ENCODE assay signal across 22 cellular contexts in the genomic region with DNA sequence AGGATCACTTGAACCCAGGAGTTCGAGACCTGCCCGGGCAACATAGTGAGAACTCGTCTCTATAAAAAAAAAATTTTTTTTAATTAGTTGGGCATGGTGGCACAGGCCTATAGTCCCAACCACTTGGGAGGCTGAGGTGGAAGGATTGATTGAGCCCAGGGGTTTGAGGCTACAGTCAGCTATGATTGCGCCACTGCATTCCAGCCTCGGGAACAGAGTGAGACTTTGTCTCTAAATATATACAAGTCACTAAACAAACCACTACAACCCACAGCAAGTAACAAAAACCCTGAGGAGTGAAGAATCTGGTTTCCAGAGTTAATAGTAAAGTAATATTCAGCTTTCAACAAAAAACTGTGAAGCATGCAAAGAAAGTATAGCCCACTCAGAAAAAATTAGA.
"Had no signal": no experiment of that assay in that cellular context is flagged by ENCODE, and none has a peak within 500 bp of the region (broad histone marks: within the 10 kb centered on the region; RNA-seq: fewer than 3 reads in every experiment).

No MANE protein-coding gene starts in this region.

- H3K4me1 Mint-ChIP-seq: activated CD4-positive, alpha-beta T cell treated with anti-CD3 and anti-CD28 coated beads, Interleukin-2, amount 10 ng/mL, durations not matched to agents 24 days and 14 days; activated naive CD4-positive, alpha-beta T cell treated with anti-CD3 and anti-CD28 coated beads, Interleukin-2, amount 50 U/mL, for 24 hours; naive thymus-derived CD8-positive, alpha-beta T cell; stimulated activated effector memory CD8-positive, alpha-beta T cell treated with anti-CD3 and anti-CD28 coated beads, Interleukin-12 subunit alpha, Interleukin-12 subunit beta, amount 100 ng/mL, for 72 hours had no signal

- H3K4me3 Mint-ChIP-seq: activated B cell treated with CpG ODN at 0.5 μM for 24 hours; activated CD4-positive, alpha-beta T cell treated with anti-CD3 and anti-CD28 coated beads, Interleukin-2, amount 10 ng/mL, durations not matched to agents 24 days and 14 days; activated CD8-positive, alpha-beta T cell treated with anti-CD3 and anti-CD28 coated beads, Interleukin-2, amount 10 ng/mL, durations not matched to agents 7 days and 5 days; activated naive CD4-positive, alpha-beta T cell treated with anti-CD3 and anti-CD28 coated beads, Interleukin-2, amount 50 U/mL, for 24 hours; naive thymus-derived CD8-positive, alpha-beta T cell; stimulated activated effector memory CD8-positive, alpha-beta T cell treated with anti-CD3 and anti-CD28 coated beads, Interleukin-12 subunit alpha, Interleukin-12 subunit beta, amount 100 ng/mL, for 72 hours had no signal

- H3K27me3 Mint-ChIP-seq: activated B cell treated with CpG ODN at 0.5 μM for 24 hours; activated naive CD4-positive, alpha-beta T cell treated with anti-CD3 and anti-CD28 coated beads, Interleukin-2, amount 50 U/mL, for 24 hours had no signal

- H3K9me3 Mint-ChIP-seq: activated CD4-positive, alpha-beta T cell treated with anti-CD3 and anti-CD28 coated beads, Interleukin-2, amount 10 ng/mL, durations not matched to agents 24 days and 14 days had no signal

- H3K27me3 ChIP-seq: body of pancreas, esophagus muscularis mucosa, gastroesophageal sphincter, heart right ventricle, left lung, pancreas, upper lobe of right lung had no signal

- H3K27ac Mint-ChIP-seq: activated B cell treated with CpG ODN at 0.5 μM for 24 hours; activated CD4-positive, alpha-beta T cell treated with anti-CD3 and anti-CD28 coated beads, Interleukin-2, amount 10 ng/mL, durations not matched to agents 24 days and 14 days; activated CD8-positive, alpha-beta T cell treated with anti-CD3 and anti-CD28 coated beads, Interleukin-2, amount 10 ng/mL, durations not matched to agents 7 days and 5 days; activated naive CD4-positive, alpha-beta T cell treated with anti-CD3 and anti-CD28 coated beads, Interleukin-2, amount 50 U/mL, for 24 hours; naive thymus-derived CD8-positive, alpha-beta T cell; stimulated activated effector memory CD8-positive, alpha-beta T cell treated with anti-CD3 and anti-CD28 coated beads, Interleukin-12 subunit alpha, Interleukin-12 subunit beta, amount 100 ng/mL, for 72 hours had no signal

- H3K9me3 ChIP-seq: body of pancreas, pancreas, thoracic aorta, upper lobe of right lung had no signal

- H3K4me3 ChIP-seq: body of pancreas, esophagus muscularis mucosa, gastroesophageal sphincter, heart right ventricle, left lung, pancreas, thoracic aorta, upper lobe of right lung had no signal

- H3K27ac ChIP-seq: body of pancreas, esophagus muscularis mucosa, gastroesophageal sphincter, heart right ventricle, left lung, pancreas, thoracic aorta, upper lobe of right lung had no signal

- DNase-seq: activated B cell treated with CpG ODN at 0.5 μM for 24 hours; activated CD8-positive, alpha-beta memory T cell treated with anti-CD3 and anti-CD28 coated beads, Interleukin-2, amount 50 U/mL, for 4 hours; activated CD8-positive, alpha-beta T cell treated with anti-CD3 and anti-CD28 coated beads, Interleukin-2, amount 10 ng/mL, durations not matched to agents 7 days and 5 days; activated effector memory CD4-positive, alpha-beta T cell treated with anti-CD3 and anti-CD28 coated beads, Interleukin-2, amount 50 U/mL, for 16 hours; activated T-cell treated with anti-CD3 and anti-CD28 coated beads, Interleukin-2, amount 50 U/mL, for 48 hours; amygdala; body of pancreas; central memory CD4-positive, alpha-beta T cell; cortex of kidney; effector CD4-positive, alpha-beta T cell; heart right ventricle; left lung; naive thymus-derived CD8-positive, alpha-beta T cell; pancreas; stimulated activated CD4-positive, alpha-beta T cell treated with anti-CD3 and anti-CD28 coated beads, Interleukin-12 subunit alpha, Interleukin-12 subunit beta, amount 100 ng/mL, for 4 hours; upper lobe of right lung had no signal

- H3K4me1 ChIP-seq: body of pancreas, esophagus muscularis mucosa, gastroesophageal sphincter, heart right ventricle, left lung, pancreas, upper lobe of right lung had no signal

- H3K36me3 ChIP-seq: esophagus muscularis mucosa, gastroesophageal sphincter, pancreas, thoracic aorta, upper lobe of right lung had no signal
